ENCODE assay signal across 22 cellular contexts in the genomic region with DNA sequence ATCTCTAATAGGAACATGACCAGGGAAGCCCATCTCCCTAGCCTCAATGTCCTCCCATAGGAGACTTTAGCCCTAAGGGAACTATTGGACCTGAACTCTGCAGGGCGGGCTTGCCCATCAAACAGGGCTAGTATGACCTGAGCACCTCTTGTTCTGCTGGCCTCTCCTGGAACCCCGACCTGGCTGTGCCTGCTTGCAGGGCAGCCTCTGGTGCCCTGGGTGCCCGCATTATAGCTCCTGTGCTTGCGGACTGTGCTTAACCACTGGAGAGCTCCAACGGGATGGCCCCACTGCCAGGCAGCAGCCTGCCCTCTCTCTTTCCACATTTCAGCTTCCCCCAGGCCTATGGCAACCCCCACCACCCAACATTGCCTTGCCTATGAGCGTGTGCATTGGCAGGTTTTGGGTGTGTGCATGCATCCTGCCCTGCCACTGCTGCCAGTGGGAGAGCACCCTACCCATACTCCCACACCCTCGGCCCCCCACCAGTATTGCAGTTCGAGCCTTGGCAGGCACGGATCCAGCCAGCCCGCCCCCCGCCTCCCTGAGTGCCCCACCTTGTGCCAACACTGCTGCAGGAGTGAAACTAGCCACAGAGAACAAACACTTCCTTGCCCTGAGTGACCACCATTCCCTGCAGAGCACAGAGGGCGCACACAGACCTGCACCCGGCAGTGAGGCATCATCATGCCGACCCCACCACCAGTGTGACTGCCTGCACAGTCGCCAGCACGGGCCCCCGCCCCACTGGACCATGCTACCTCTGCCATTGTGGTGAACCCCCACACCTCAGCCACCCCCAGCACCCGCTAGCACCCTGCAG.
"Had no signal": no experiment of that assay in that cellular context is flagged by ENCODE, and none has a peak within 500 bp of the region (broad histone marks: within the 10 kb centered on the region; RNA-seq: fewer than 3 reads in every experiment).

No MANE protein-coding gene starts in this region.

- H2AFZ ChIP-seq: parathyroid adenoma had no signal

- ATAC-seq: activated T-cell treated with anti-CD3 and anti-CD28 coated beads, Interleukin-2, amount 50 U/mL, for 4 hours; left cardiac atrium had no signal

- H3K4me1 ChIP-seq: heart left ventricle, parathyroid adenoma, stomach, suprapubic skin, tibial nerve, vagina had no signal

- H3K27ac ChIP-seq: epithelial cell of prostate, heart left ventricle, parathyroid adenoma, stomach, suprapubic skin, tibial nerve, vagina had no signal

- H3K4me1 Mint-ChIP-seq: nephron had no signal

- H3K4me3 Mint-ChIP-seq: activated naive CD4-positive, alpha-beta T cell treated with anti-CD3 and anti-CD28 coated beads for 36 hours; activated T-cell treated with anti-CD3 and anti-CD28 coated beads, Interleukin-2, amount 50 U/mL, for 4 hours; nephron had no signal

- H3K9ac ChIP-seq: parathyroid adenoma had no signal

- H3K9me3 ChIP-seq: suprapubic skin, tibial nerve, vagina had no signal

- H3K9me3 Mint-ChIP-seq: nephron had no signal

- DNase-seq: activated CD4-positive, alpha-beta T cell treated with anti-CD3 and anti-CD28 coated beads for 1 hour; activated CD4-positive, alpha-beta T cell treated with anti-CD3 and anti-CD28 coated beads, Interleukin-2, amount 50 U/mL, for 1 hour; activated CD8-positive, alpha-beta memory T cell treated with anti-CD3 and anti-CD28 coated beads, Interleukin-2, amount 50 U/mL, for 48 hours; activated effector memory CD4-positive, alpha-beta T cell treated with Interleukin-2 at 50 U/mL for 16 hours; activated naive CD4-positive, alpha-beta T cell treated with anti-CD3 and anti-CD28 coated beads for 36 hours; activated T-cell treated with anti-CD3 and anti-CD28 coated beads, Interleukin-2, amount 50 U/mL, for 4 hours; amygdala; cerebellar nuclear complex; cortex of kidney; left cardiac atrium; midbrain; stimulated activated CD4-positive, alpha-beta T cell treated with anti-CD3 and anti-CD28 coated beads, Interleukin-4, amount 100 ng/mL, for 24 hours; stomach; T-helper 9 cell had no signal

- H3K36me3 ChIP-seq: heart left ventricle, stomach, suprapubic skin, tibial nerve, vagina had no signal

- H3K27ac Mint-ChIP-seq: activated naive CD4-positive, alpha-beta T cell treated with anti-CD3 and anti-CD28 coated beads for 36 hours; nephron had no signal

- H3K79me2 ChIP-seq: parathyroid adenoma had no signal

- H3K27me3 ChIP-seq: heart left ventricle, stomach, suprapubic skin, tibial nerve, vagina had no signal

- H3K4me3 ChIP-seq: heart left ventricle, lung, stomach, suprapubic skin, tibial nerve, vagina had no signal
